Comparison of ENCODE assay signal across 1 cellular context in genomic region chr5:159048298-159048697, GRCh38.
TF ChIP-seq lines count a peak whose summit lies in the region.

No MANE protein-coding gene starts in this region.

TF ChIP-seq in GM23338, 12 proteins besides CTCF, POLR2A, EP300 and RAD21 (continued from another document):
- TF ChIP-seq ETS1 (IDR thresholded peaks at IDR 0.05) (no peak), STAT1 (IDR thresholded peaks at IDR 0.05; ENCODE audit: unreplicated experiment) (no peak), ZNF462 (CRISPR knock-in tag; IDR thresholded peaks at IDR 0.05) (no peak), CREB1 (CRISPR knock-in tag; IDR thresholded peaks at IDR 0.05; ENCODE audit: low read depth) (no peak)
